20 cellular contexts compared by ENCODE assay signal in the genomic region with DNA sequence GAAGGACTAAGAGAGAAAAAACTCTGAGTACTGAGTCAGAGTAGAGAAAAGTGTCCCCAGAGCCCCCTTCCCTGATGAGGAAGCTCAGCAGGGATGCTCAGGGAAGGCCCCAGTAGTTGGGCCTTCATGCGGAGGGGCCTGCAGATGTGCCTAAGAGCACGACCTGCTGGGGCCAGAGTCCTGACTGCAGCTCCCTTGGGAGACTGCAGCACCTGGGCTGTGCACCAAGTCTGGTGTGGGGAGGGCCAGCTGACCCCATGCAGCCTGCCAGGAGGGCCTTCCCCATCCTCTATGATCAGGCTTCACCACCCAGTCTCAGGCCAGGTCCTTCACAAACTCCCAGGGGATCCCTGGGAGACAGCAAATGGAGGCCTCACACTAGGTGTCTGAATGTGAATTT.
DNase-seq lines count a peak whose midpoint lies in the region; ATAC-seq lines count a peak whose summit lies in the region.
"Had no signal": no experiment of that assay in that cellular context is flagged by ENCODE, and none has a peak within 500 bp of the region (broad histone marks: within the 10 kb centered on the region; RNA-seq: fewer than 3 reads in every experiment).

No MANE protein-coding gene starts in this region.

- peak overlapping the region; percentile 43 for H3K9ac ChIP-seq in Karpas-422 (ENCODE audit: low read length)
- H3K9ac ChIP-seq: BLaER1 treated with 17β-estradiol and CSF1 and Interleukin-3, amounts not matched to agents 10 nM and 100 nM; GM23248 had no signal

- H3K4me1 Mint-ChIP-seq in activated naive CD8-positive, alpha-beta T cell treated with anti-CD3 and anti-CD28 coated beads, Interleukin-2, amount 50 U/mL, for 24 hours: no peaks in the 10 kb centered on the region
- H3K4me1 Mint-ChIP-seq: CD14-positive monocyte; CD8-positive, alpha-beta memory T cell had no signal

- H3K36me3 Mint-ChIP-seq in activated naive CD8-positive, alpha-beta T cell treated with anti-CD3 and anti-CD28 coated beads, Interleukin-2, amount 50 U/mL, for 24 hours (ENCODE audit: low read depth): no peaks in the 10 kb centered on the region
- H3K36me3 Mint-ChIP-seq: CD14-positive monocyte; CD8-positive, alpha-beta memory T cell had no signal

- no peaks in the 10 kb centered on the region for H3K9me3 ChIP-seq in Karpas-422 (ENCODE audit: low read length)
- H3K9me3 ChIP-seq: BE2C; BLaER1 treated with 17β-estradiol and CSF1 and Interleukin-3, amounts not matched to agents 10 nM and 100 nM had no signal

- H3K27me3 ChIP-seq in Karpas-422 (ENCODE audit: low read length): no peaks in the 10 kb centered on the region
- H3K27me3 ChIP-seq: BE2C; BLaER1 treated with 17β-estradiol and CSF1 and Interleukin-3, amounts not matched to agents 10 nM and 100 nM had no signal

- no peaks in the 10 kb centered on the region for H3K9me3 Mint-ChIP-seq in activated naive CD8-positive, alpha-beta T cell treated with anti-CD3 and anti-CD28 coated beads, Interleukin-2, amount 50 U/mL, for 24 hours
- H3K9me3 Mint-ChIP-seq: CD4-positive, alpha-beta T cell had no signal

- no peak overlapping the region for H3K4me3 Mint-ChIP-seq in activated naive CD8-positive, alpha-beta T cell treated with anti-CD3 and anti-CD28 coated beads, Interleukin-2, amount 50 U/mL, for 24 hours
- H3K4me3 Mint-ChIP-seq: CD14-positive monocyte; CD4-positive, alpha-beta T cell; CD8-positive, alpha-beta memory T cell; H9 had no signal

- H3K27ac Mint-ChIP-seq in activated naive CD8-positive, alpha-beta T cell treated with anti-CD3 and anti-CD28 coated beads, Interleukin-2, amount 50 U/mL, for 24 hours: no peak overlapping the region
- H3K27ac Mint-ChIP-seq: CD14-positive monocyte; CD4-positive, alpha-beta T cell; CD8-positive, alpha-beta memory T cell; H9 had no signal

- DNase-seq in Karpas-422 (peak; percentile 59), germinal center (ENCODE audit: low spot score) (peak; percentile 14), sciatic nerve (ENCODE audit: low spot score) (no peak), GOT3 (lab: John Stamatoyannopoulos, UW) (no peak)
- DNase-seq in activated naive CD8-positive, alpha-beta T cell treated with anti-CD3 and anti-CD28 coated beads, Interleukin-2, amount 50 U/mL, for 24 hours: no peak
- DNase-seq: AML-193; BE2C; CD4-positive, alpha-beta T cell; CD8-positive, alpha-beta memory T cell; DMS 273 treated with DMSO at 0.1 percent for 48 hours; DMS79; EL; GDM1; GM23248; H9 had no signal

- 0 out of 2 replicates have a peak overlapping the region, but pooled peaks have one; percentile 12 for H3K4me3 ChIP-seq in Karpas-422 (ENCODE audit: low read length)
- H3K4me3 ChIP-seq: BLaER1 treated with 17β-estradiol and CSF1 and Interleukin-3, amounts not matched to agents 10 nM and 100 nM; GM12878; GM23248 had no signal

- peak overlapping the region; percentile 44; the same call in 1 of the 2 replicates for H2AFZ ChIP-seq in Karpas-422 (ENCODE audit: low read length)
- H2AFZ ChIP-seq: GM23248 had no signal

- peaks cover 16% of the 10 kb centered on the region for H3K4me1 ChIP-seq in Karpas-422 (ENCODE audit: low read length)
- H3K4me1 ChIP-seq: BE2C had no signal

- peak overlapping the region; percentile 59 for H3K4me2 ChIP-seq in Karpas-422 (ENCODE audit: low read depth, low read length, poor library complexity, severe bottlenecking)
- H3K4me2 ChIP-seq: BLaER1 treated with 17β-estradiol and CSF1 and Interleukin-3, amounts not matched to agents 10 nM and 100 nM had no signal

- H3K27ac ChIP-seq in Karpas-422 (ENCODE audit: low read length): no peak overlapping the region
- H3K27ac ChIP-seq: 22Rv1; BLaER1 treated with 17β-estradiol and CSF1 and Interleukin-3, amounts not matched to agents 10 nM and 100 nM; GM23248 had no signal

- H3K79me2 ChIP-seq in Karpas-422 (ENCODE audit: low read length): no peaks in the 10 kb centered on the region

- ATAC-seq in sciatic nerve (peak; percentile 36), HG02763 (IDR thresholded peaks at IDR 0.05; ENCODE audit: unreplicated experiment) (no peak)
- no peak for ATAC-seq in activated naive CD8-positive, alpha-beta T cell treated with anti-CD3 and anti-CD28 coated beads, Interleukin-2, amount 50 U/mL, for 24 hours

- no peaks in the 10 kb centered on the region for H4K20me1 ChIP-seq in Karpas-422 (ENCODE audit: insufficient read depth, low read depth, low read length)
- H4K20me1 ChIP-seq: BLaER1 treated with 17β-estradiol and CSF1 and Interleukin-3, amounts not matched to agents 10 nM and 100 nM had no signal

- H3K36me3 ChIP-seq in Karpas-422 (ENCODE audit: insufficient read depth, low read length): no peaks in the 10 kb centered on the region
- H3K36me3 ChIP-seq: BE2C; BLaER1 treated with 17β-estradiol and CSF1 and Interleukin-3, amounts not matched to agents 10 nM and 100 nM had no signal

- peaks cover 25% of the 10 kb centered on the region for H3K27me3 Mint-ChIP-seq in activated naive CD8-positive, alpha-beta T cell treated with anti-CD3 and anti-CD28 coated beads, Interleukin-2, amount 50 U/mL, for 24 hours

- intact Hi-C loops in sciatic nerve (cut with DNase I): no loop called here

- H3K9me2 ChIP-seq in Karpas-422 (replicated peaks; ENCODE audit: insufficient read depth, low read length): no peaks in the 10 kb centered on the region

Comparison
In these comparisons a context has a peak if more than half of its experiments do, and no peak if none do; other contexts are left out.
1. DNase-seq: peak in Karpas-422 (single experiment) and germinal center (single experiment); none in sciatic nerve (single experiment), GOT3 (single experiment) and activated naive CD8-positive, alpha-beta T cell treated with anti-CD3 and anti-CD28 coated beads, Interleukin-2, amount 50 U/mL, for 24 hours (single experiment).